In genomic region chrX:46381630-46382029, GRCh38 we compare ENCODE assay signal across 7 cellular contexts.
DNase-seq lines count a peak whose midpoint lies in the region; ATAC-seq, FAIRE-seq and TF ChIP-seq lines count a peak whose summit lies in the region.

No MANE protein-coding gene starts in this region.

- no peaks in the 10 kb centered on the region for H3K9me3 ChIP-seq in WERI-Rb-1 (ENCODE audit: severe bottlenecking)
- H3K9me3 ChIP-seq in effector memory CD4-positive, alpha-beta T cell (ENCODE audit: control insufficient read depth, low read length): no peaks in the 10 kb centered on the region

- no peak overlapping the region for H3K27ac ChIP-seq in WERI-Rb-1
- no peak overlapping the region for H3K27ac ChIP-seq in effector memory CD4-positive, alpha-beta T cell (ENCODE audit: insufficient read depth, low read length, poor library complexity, severe bottlenecking)

- H3K36me3 ChIP-seq in WERI-Rb-1: no peaks in the 10 kb centered on the region
- H3K36me3 ChIP-seq in effector memory CD4-positive, alpha-beta T cell (ENCODE audit: control insufficient read depth, insufficient read depth, low read length): no peaks in the 10 kb centered on the region

- ATAC-seq in HG03354 (IDR thresholded peaks at IDR 0.05; ENCODE audit: poor library complexity, severe bottlenecking, unreplicated experiment) (peak; percentile 76), GM21619 (IDR thresholded peaks at IDR 0.05; ENCODE audit: unreplicated experiment) (no peak)

- H3K4me1 ChIP-seq in effector memory CD4-positive, alpha-beta T cell (ENCODE audit: control insufficient read depth, insufficient read depth, low read length, poor library complexity, severe bottlenecking): no peaks in the 10 kb centered on the region

- H3K27me3 ChIP-seq in WERI-Rb-1 (ENCODE audit: insufficient read depth, low read depth, severe bottlenecking): peaks cover 9% of the 10 kb centered on the region
- no peaks in the 10 kb centered on the region for H3K27me3 ChIP-seq in effector memory CD4-positive, alpha-beta T cell (replicated peaks; ENCODE audit: control insufficient read depth, insufficient read depth, low read length, poor library complexity, severe bottlenecking)

- peak; percentile 61 for TF ChIP-seq CTCF in GM12872 (IDR thresholded peaks at IDR 0.05; ENCODE audit: insufficient read depth, low read depth, low read length)
- peak; percentile 53 for TF ChIP-seq CTCF in WERI-Rb-1 (IDR thresholded peaks at IDR 0.05; ENCODE audit: low read depth, low read length)
- TF ChIP-seq CTCF in foreskin fibroblast (IDR thresholded peaks at IDR 0.05; ENCODE audit: low read depth, low read length): peak; percentile 38

- FAIRE-seq in urothelium cell line (lab: Jason Lieb, UNC): no peak

- H3K4me3 ChIP-seq in WERI-Rb-1 (ENCODE audit: low read depth, low read length): no peak overlapping the region
- H3K4me3 ChIP-seq in foreskin fibroblast (ENCODE audit: low read depth in 1 of 2, low read length in 2 of 2): no peak overlapping the region
- no peak overlapping the region for H3K4me3 ChIP-seq in effector memory CD4-positive, alpha-beta T cell (ENCODE audit: insufficient read depth, low read depth, low read length, poor library complexity, severe bottlenecking)

- DNase-seq in WERI-Rb-1 (peak; percentile 33), foreskin fibroblast (peak in 1 of 2 donors; percentile 49), urothelium cell line (ENCODE audit: low spot score) (peak; percentile 19)
- DNase-seq in effector memory CD4-positive, alpha-beta T cell: no peak

Comparison
In these comparisons a context has a peak if more than half of its experiments do, and no peak if none do; other contexts are left out.
1. DNase-seq: peak in WERI-Rb-1 (single experiment) and urothelium cell line (single experiment); none in effector memory CD4-positive, alpha-beta T cell (0 of 3).
2. Peak in every context shown above with its lines, with median percentiles within 50 percentile points of each other: CTCF ChIP-seq.